Comparison of ENCODE assay signal across 8 cellular contexts in the genomic region with DNA sequence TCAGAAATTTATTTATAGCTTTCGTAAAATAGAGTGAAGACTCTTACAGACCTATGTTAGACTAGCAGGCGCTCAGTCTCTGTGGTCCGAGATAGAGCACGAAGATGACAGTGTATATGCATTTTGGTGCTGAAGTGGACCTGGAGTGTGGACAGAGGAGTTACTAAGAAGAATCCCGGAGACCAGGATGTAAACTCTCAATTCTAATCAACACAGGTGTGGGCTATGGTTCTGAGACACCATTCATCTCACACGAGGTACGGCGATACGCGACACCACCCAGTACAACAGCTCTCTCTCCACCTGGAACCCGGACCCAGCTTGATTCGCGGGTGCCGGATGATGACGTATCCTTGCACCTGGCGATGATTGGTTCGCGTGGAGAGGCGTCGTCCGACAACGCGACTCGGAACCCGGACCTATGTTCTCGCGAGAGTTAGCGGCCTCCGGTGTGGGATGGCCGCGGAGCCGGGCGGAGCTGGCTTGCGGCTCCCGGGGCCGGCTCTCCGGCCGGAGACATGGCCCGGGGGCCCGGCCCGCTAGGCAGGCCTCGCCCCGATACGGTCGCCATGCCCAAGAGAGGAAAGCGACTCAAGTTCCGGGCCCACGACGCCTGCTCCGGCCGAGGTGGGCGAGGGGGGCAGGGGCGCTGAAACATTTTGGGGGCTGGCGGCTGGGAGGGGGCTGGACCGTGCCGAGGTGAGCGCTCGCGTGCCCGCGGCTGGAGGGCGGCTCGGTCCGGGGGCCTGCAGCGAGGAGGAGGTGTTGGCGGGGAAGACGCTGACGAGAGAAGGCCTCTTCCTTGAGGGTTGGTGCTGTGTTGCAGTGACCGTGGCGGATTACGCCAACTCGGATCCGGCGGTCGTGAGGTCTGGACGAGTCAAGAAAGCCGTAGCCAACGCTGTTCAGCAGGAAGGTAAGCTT. TPM values are rescaled to one million over a fixed set of nuclear protein-coding genes. Genes with fewer than 3 reads are reported as not detected.
DNase-seq lines count a peak whose midpoint lies in the region; ATAC-seq and TF ChIP-seq lines count a peak whose summit lies in the region.

A gene with protein sequence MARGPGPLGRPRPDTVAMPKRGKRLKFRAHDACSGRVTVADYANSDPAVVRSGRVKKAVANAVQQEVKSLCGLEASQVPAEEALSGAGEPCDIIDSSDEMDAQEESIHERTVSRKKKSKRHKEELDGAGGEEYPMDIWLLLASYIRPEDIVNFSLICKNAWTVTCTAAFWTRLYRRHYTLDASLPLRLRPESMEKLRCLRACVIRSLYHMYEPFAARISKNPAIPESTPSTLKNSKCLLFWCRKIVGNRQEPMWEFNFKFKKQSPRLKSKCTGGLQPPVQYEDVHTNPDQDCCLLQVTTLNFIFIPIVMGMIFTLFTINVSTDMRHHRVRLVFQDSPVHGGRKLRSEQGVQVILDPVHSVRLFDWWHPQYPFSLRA (plus strand): TSS at position 427 of the 924 bp plus-strand sequence. CDS start 92 bp downstream, at position 519.

- ATAC-seq in GM18870 (IDR thresholded peaks at IDR 0.05; ENCODE audit: unreplicated experiment) (peak; percentile 74), HG03135 (IDR thresholded peaks at IDR 0.05; ENCODE audit: unreplicated experiment) (peak; percentile 89)

- H3K9ac ChIP-seq in mammary epithelial cell (ENCODE audit: insufficient read depth, low read length), result peak within 1 kb of the TSS; percentile 92
- peak within 1 kb of the TSS; percentile 94 for H3K9ac ChIP-seq in iPS-20b (ENCODE audit: low read depth, low read length)

- peaks cover 39% of the 10 kb centered on the region for H3K79me2 ChIP-seq in mammary epithelial cell (ENCODE audit: insufficient read depth, low read length)

- peak within 1 kb of the TSS; percentile 93 for H3K4me2 ChIP-seq in mammary epithelial cell (ENCODE audit: insufficient read depth, low read depth, low read length)

- 1% methylated on average over 47 of the region's 78 CpGs for WGBS in mammary epithelial cell (ENCODE audit: low coverage, missing lambda C conversion rate)

- dilution Hi-C loops in mammary epithelial cell (cut with HindIII; ENCODE audit: low sequenced_read_pairs), result loop anchor here (5.0 to 25.0 kb wide), 2 partner anchors 35 to 95 kb away; no protein-coding TSS in a partner anchor

- no TSS peak for BruUV-seq in A673 (replicated peaks; lab: Mats Ljungman, UMichigan)
- TSS peak; percentile 96 for BruUV-seq in mammary epithelial cell (replicated peaks; lab: Mats Ljungman, UMichigan)

- POLR2A ChIA-PET in A673 (lab: Charles Lee; ENCODE audit: low non-redundant PET), result interaction anchor here (0.6 to 1.0 kb wide), 3 partner anchors 80 to 132 kb away, joined by 3 to 8 read pairs (median 6); no protein-coding TSS in a partner anchor

- peak within 1 kb of the TSS; percentile 88 for H2AFZ ChIP-seq in mammary epithelial cell (ENCODE audit: low read depth, low read length)

- CTCF ChIA-PET in A673 (lab: Charles Lee) (interaction anchor here (0.6 kb wide), 1 partner anchor 215 kb away, joined by 3 read pairs; no protein-coding TSS in a partner anchor), mammary epithelial cell (lab: Charles Lee; ENCODE audit: low non-redundant PET) (interaction anchor here (0.7 kb wide), 2 partner anchors 147 to 551 kb away, joined by 3 to 4 read pairs; no protein-coding TSS in a partner anchor)

- peaks cover 13% of the 10 kb centered on the region for H3K4me1 ChIP-seq in A673 (ENCODE audit: insufficient read depth, low read length, poor library complexity, severe bottlenecking)
- H3K4me1 ChIP-seq in mammary epithelial cell (ENCODE audit: insufficient read depth, low read length), result peaks cover 10% of the 10 kb centered on the region
- H3K4me1 ChIP-seq in iPS-20b (ENCODE audit: insufficient read depth, low read length), result no peaks in the 10 kb centered on the region

- no peaks in the 10 kb centered on the region for H4K20me1 ChIP-seq in mammary epithelial cell (ENCODE audit: insufficient read depth, low read length)

- H3K4me3 ChIP-seq in A673 (ENCODE audit: low read depth, low read length, poor library complexity, severe bottlenecking) (peak within 1 kb of the TSS; percentile 97), WERI-Rb-1 (ENCODE audit: low read depth, low read length) (peak within 1 kb of the TSS; percentile 98), mammary epithelial cell (replicated peaks in 1 of 3; ENCODE audit: insufficient read depth in 1 of 3, low read depth in 2 of 3, low read length in 3 of 3) (peak within 1 kb of the TSS; percentile 72 to 96 (median 87)), iPS-20b (ENCODE audit: low read length) (peak within 1 kb of the TSS; percentile 86), skin epidermis (peak within 1 kb of the TSS; percentile 65 to 99 (median 93))

- in situ Hi-C loops in mammary epithelial cell (cut with MboI; ENCODE audit: low sequenced_read_pairs in 2 of 2), result no loop called here

- H3K27me3 ChIP-seq in A673 (replicated peaks; ENCODE audit: insufficient read depth, low read depth, low read length, poor library complexity) (no peaks in the 10 kb centered on the region), WERI-Rb-1 (ENCODE audit: insufficient read depth, low read depth, severe bottlenecking) (no peaks in the 10 kb centered on the region), mammary epithelial cell (ENCODE audit: insufficient read depth, low read length) (no peaks in the 10 kb centered on the region), iPS-20b (ENCODE audit: insufficient read depth, low read length) (no peaks in the 10 kb centered on the region)

- TF ChIP-seq CTCF in A673 (conservative IDR thresholded peaks at IDR 0.05; ENCODE audit: low read depth, low read length), result no peak
- no peak for TF ChIP-seq CTCF in WERI-Rb-1 (IDR thresholded peaks at IDR 0.05; ENCODE audit: low read depth, low read length)
- no peak for TF ChIP-seq CTCF in mammary epithelial cell (conservative IDR thresholded peaks at IDR 0.05 in 1 of 2, IDR thresholded peaks at IDR 0.05 in 1 of 2; ENCODE audit: extremely low read depth in 1 of 2, insufficient read depth in 1 of 2, low read depth in 1 of 2, low read length in 2 of 2)

- H3K36me3 ChIP-seq in A673 (ENCODE audit: insufficient read depth, low read length, poor library complexity, severe bottlenecking), result peaks cover 35% of the 10 kb centered on the region
- H3K36me3 ChIP-seq in WERI-Rb-1, result peaks cover 39% of the 10 kb centered on the region
- H3K36me3 ChIP-seq in mammary epithelial cell (ENCODE audit: insufficient read depth, low read length), result peaks cover 3% of the 10 kb centered on the region
- H3K36me3 ChIP-seq in iPS-20b (ENCODE audit: insufficient read depth, low read depth, low read length), result peaks cover 37% of the 10 kb centered on the region

- H3K9me3 ChIP-seq in A673 (ENCODE audit: low read depth, low read length, poor library complexity, severe bottlenecking), result no peaks in the 10 kb centered on the region
- H3K9me3 ChIP-seq in WERI-Rb-1 (ENCODE audit: severe bottlenecking), result no peaks in the 10 kb centered on the region
- H3K9me3 ChIP-seq in mammary epithelial cell (replicated peaks; ENCODE audit: insufficient read depth, low read length), result no peaks in the 10 kb centered on the region
- no peaks in the 10 kb centered on the region for H3K9me3 ChIP-seq in iPS-20b (ENCODE audit: insufficient read depth, low read depth, low read length)

- peak within 1 kb of the TSS; percentile 90 for H3K27ac ChIP-seq in A673 (ENCODE audit: low read depth, low read length, poor library complexity, severe bottlenecking)
- peak within 1 kb of the TSS; percentile 88 for H3K27ac ChIP-seq in WERI-Rb-1
- peak within 1 kb of the TSS; percentile 84 for H3K27ac ChIP-seq in mammary epithelial cell (ENCODE audit: insufficient read depth, low read depth, low read length)
- H3K27ac ChIP-seq in iPS-20b (ENCODE audit: low read length), result peak within 1 kb of the TSS; percentile 75
- peak within 1 kb of the TSS; percentile 78 to 98 (median 94) for H3K27ac ChIP-seq in skin epidermis

- intact Hi-C loops in A673 (cut with micrococcal nuclease; ENCODE audit: unreplicated experiment), result loop anchor here (5.0 to 10.0 kb wide), 2 partner anchors 80 to 662 kb away; a partner anchor contains a TSS
- intact Hi-C loops in mammary epithelial cell (cut with micrococcal nuclease), result no loop called here

- peak; percentile 98 for DNase-seq in A673 (ENCODE audit: low spot score)
- peak; percentile 99 for DNase-seq in NCI-H2227 (lab: John Stamatoyannopoulos, UW; ENCODE audit: unreplicated experiment)
- peak; percentile 100 for DNase-seq in WERI-Rb-1
- peak; percentile 95 for DNase-seq in mammary epithelial cell

RNA-seq across cellular contexts. Expression of the gene that starts here (rescaled TPM):
- 65.1 and 68.4 TPM in 2 replicates for total RNA-seq in A673 (2021)
- 10 to 100 TPM; 58.1 to 97.4 TPM for total RNA-seq in mammary epithelial cell
- 80.8 TPM for polyA plus RNA-seq in mammary epithelial cell
- polyA minus RNA-seq in mammary epithelial cell, result 140 TPM

Comparison
In these comparisons a context has a peak if more than half of its experiments do, and no peak if none do; other contexts are left out.
1. Peak in every context shown above with its lines: DNase-seq, ATAC-seq, H3K4me3 ChIP-seq and H3K27ac ChIP-seq.